ENCODE assay signal across 19 cellular contexts in the genomic region with DNA sequence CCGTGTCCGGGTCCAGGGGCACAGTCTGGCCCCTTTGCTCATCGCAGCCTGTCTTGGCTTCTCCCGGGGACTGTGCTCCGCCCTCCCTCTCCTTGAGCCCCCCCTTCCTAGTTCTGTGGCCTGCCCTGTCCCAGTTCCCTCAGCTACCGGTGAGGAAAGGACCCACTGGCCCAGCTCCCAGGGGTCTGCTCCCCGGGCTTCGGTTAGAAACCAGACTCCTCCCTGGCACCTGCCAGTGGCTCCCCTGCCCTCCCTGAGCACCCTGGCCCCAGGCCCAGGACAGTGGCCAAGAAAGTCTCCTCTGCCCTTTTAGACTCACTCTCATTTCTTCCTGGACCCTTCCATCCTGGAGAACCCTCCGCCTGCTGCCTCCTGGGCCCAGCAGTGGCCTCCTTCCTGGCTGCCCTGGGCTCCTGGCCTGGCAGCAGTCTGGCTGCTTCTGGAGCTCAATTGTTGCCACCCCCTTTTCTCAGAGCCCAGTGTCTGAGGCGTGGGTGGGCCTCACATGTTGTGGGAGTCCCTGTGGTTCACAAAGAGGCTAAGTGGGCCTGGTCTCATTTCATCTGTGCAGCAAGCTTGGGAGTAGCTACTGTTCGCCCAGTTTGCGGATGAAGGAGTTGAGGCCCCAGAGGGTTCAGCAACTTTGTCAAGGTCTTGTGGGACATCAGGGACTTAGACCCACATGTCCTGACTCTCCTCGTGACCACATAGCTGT. TPM values are rescaled to one million over a fixed set of nuclear protein-coding genes. Genes with fewer than 3 reads are reported as not detected.
DNase-seq lines count a peak whose midpoint lies in the region; ATAC-seq and TF ChIP-seq lines count a peak whose summit lies in the region.
"Had no signal": no experiment of that assay in that cellular context is flagged by ENCODE, and none has a peak within 500 bp of the region (broad histone marks: within the 10 kb centered on the region; RNA-seq: fewer than 3 reads in every experiment).

No MANE protein-coding gene starts in this region.

- TF ChIP-seq CTCF in chondrocyte (IDR thresholded peaks at IDR 0.05), result no peak
- TF ChIP-seq CTCF in vagina (IDR thresholded peaks at IDR 0.05), result no peak

- H3K9me3 Mint-ChIP-seq in chondrocyte (ENCODE audit: low read depth), result no peaks in the 10 kb centered on the region
- H3K9me3 Mint-ChIP-seq: activated naive CD4-positive, alpha-beta T cell treated with anti-CD3 and anti-CD28 coated beads, Interleukin-2, amount 50 U/mL, for 24 hours had no signal

- H3K4me1 Mint-ChIP-seq in chondrocyte (ENCODE audit: low read depth), result peaks cover 75% of the 10 kb centered on the region

- peaks cover 25% of the 10 kb centered on the region for H3K4me1 ChIP-seq in right cardiac atrium (ENCODE audit: control insufficient read depth, insufficient read depth, low read length)
- H3K4me1 ChIP-seq in vagina, result peaks cover 93% of the 10 kb centered on the region

- H3K27me3 ChIP-seq in right cardiac atrium (ENCODE audit: control insufficient read depth, insufficient read depth) (no peaks in the 10 kb centered on the region), vagina (no peaks in the 10 kb centered on the region)

- H3K27ac Mint-ChIP-seq in chondrocyte (ENCODE audit: unreplicated experiment), result peak overlapping the region; percentile 69
- H3K27ac Mint-ChIP-seq: activated naive CD4-positive, alpha-beta T cell treated with anti-CD3 and anti-CD28 coated beads, Interleukin-2, amount 50 U/mL, for 24 hours had no signal

- no peaks in the 10 kb centered on the region for H3K9me3 ChIP-seq in right cardiac atrium (ENCODE audit: control insufficient read depth, low read length)
- no peaks in the 10 kb centered on the region for H3K9me3 ChIP-seq in vagina

- no peaks in the 10 kb centered on the region for H3K36me3 Mint-ChIP-seq in chondrocyte (ENCODE audit: low read depth)
- H3K36me3 Mint-ChIP-seq: activated naive CD4-positive, alpha-beta T cell treated with anti-CD3 and anti-CD28 coated beads, Interleukin-2, amount 50 U/mL, for 24 hours had no signal

- H3K27ac ChIP-seq in right cardiac atrium (ENCODE audit: low read length), result peak overlapping the region; percentile 61
- H3K27ac ChIP-seq in vagina, result peak overlapping the region; percentile 87
- H3K27ac ChIP-seq: C4-2B, HL-60 had no signal

- 54% methylated on average over 13 of the region's 13 CpGs for WGBS in right cardiac atrium

- TF ChIP-seq POLR2A in vagina (IDR thresholded peaks at IDR 0.05), result no peak

- intact Hi-C loops in right cardiac atrium (cut with DNase I) (no loop called here), vagina (cut with DNase I) (no loop called here)

- H3K27me3 Mint-ChIP-seq in chondrocyte (ENCODE audit: low read depth), result no peaks in the 10 kb centered on the region
- H3K27me3 Mint-ChIP-seq: activated naive CD4-positive, alpha-beta T cell treated with anti-CD3 and anti-CD28 coated beads, Interleukin-2, amount 50 U/mL, for 24 hours had no signal

- no peaks in the 10 kb centered on the region for H3K36me3 ChIP-seq in vagina

- H3K4me3 ChIP-seq in right cardiac atrium (ENCODE audit: low read length) (no peak overlapping the region), vagina (peak overlapping the region in 1 of 2 donors; percentile 7)

- ATAC-seq in right cardiac atrium, result peak; percentile 6 to 11

- DNase-seq in chondrocyte (ENCODE audit: low spot score) (peak; percentile 88), right cardiac atrium (peak in 2 of 3 donors; percentile 67 to 78), retina (peak; percentile 23), vagina (ENCODE audit: extremely low spot score in 2 of 2) (no peak), SKM-1 (lab: John Stamatoyannopoulos, UW; ENCODE audit: unreplicated experiment) (no peak), NAMALWA (ENCODE audit: low spot score) (no peak), LoVo (ENCODE audit: low spot score) (no peak)
- DNase-seq: activated CD4-positive, alpha-beta T cell treated with anti-CD3 and anti-CD28 coated beads for 1 hour; DMS53; effector memory CD4-positive, alpha-beta T cell; KBM-7; NCI-H1105 treated with DMSO at 0.1 percent for 48 hours; NCI-H345; SIG-M5; stimulated activated naive CD4-positive, alpha-beta T cell; T1000 had no signal

- no peak overlapping the region for H3K4me3 Mint-ChIP-seq in chondrocyte (ENCODE audit: unreplicated experiment)
- H3K4me3 Mint-ChIP-seq: activated naive CD4-positive, alpha-beta T cell treated with anti-CD3 and anti-CD28 coated beads, Interleukin-2, amount 50 U/mL, for 24 hours had no signal

RNA-seq across cellular contexts. Expression of gene PRDM11, which starts 12.6 kb away (rescaled TPM):
- total RNA-seq in chondrocyte (32.9 to 35.1 TPM (median 35.0 TPM) in 3 replicates), right cardiac atrium (10 to 100 TPM; 27.5 to 33.9 (median 29.9) TPM), vagina (15.2 TPM)
- 9.5 TPM for polyA plus RNA-seq in right cardiac atrium

Comparison
In these comparisons a context has a peak if more than half of its experiments do, and no peak if none do; other contexts are left out.
1. DNase-seq: peak in chondrocyte (single experiment), right cardiac atrium (2 of 3) and retina (single experiment); none in vagina (0 of 2), SKM-1 (single experiment), NAMALWA (single experiment) and LoVo (single experiment).